Comparison of ENCODE assay signal across 27 cellular contexts in genomic region chrX:94662665-94663064, GRCh38.
DNase-seq lines count a peak whose midpoint lies in the region; ATAC-seq, FAIRE-seq and TF ChIP-seq lines count a peak whose summit lies in the region.
"Had no signal": no experiment of that assay in that cellular context is flagged by ENCODE, and none has a peak within 500 bp of the region (broad histone marks: within the 10 kb centered on the region; RNA-seq: fewer than 3 reads in every experiment).

No MANE protein-coding gene starts in this region.

- TF ChIP-seq POLR2A in NB4 (IDR thresholded peaks at IDR 0.05; ENCODE audit: extremely low read depth, insufficient read length) (no peak), H1 (IDR thresholded peaks at IDR 0.05; ENCODE audit: control extremely low read depth in 1 of 2, low read depth in 2 of 2, low read length in 2 of 2) (no peak)

- H3K23me2 ChIP-seq in H1 (ENCODE audit: low read depth, low read length), result no peaks in the 10 kb centered on the region

- peak; percentile 23 for DNase-seq in DMS 273 (lab: John Stamatoyannopoulos, UW; ENCODE audit: unreplicated experiment)
- no peak for DNase-seq in DMS 273 treated with DMSO at 0.1 percent for 48 hours (lab: John Stamatoyannopoulos, UW)
- peak; percentile 1 for DNase-seq in NB4 (ENCODE audit: low read depth)
- DNase-seq in H1 (ENCODE audit: low read depth in 1 of 2, low spot score in 2 of 2), result no peak
- DNase-seq in pancreas, result no peak
- no peak for DNase-seq in globus pallidus (ENCODE audit: low spot score)
- no peak for DNase-seq in NCI-H1436 treated with DMSO at 0.1 percent for 48 hours (lab: John Stamatoyannopoulos, UW)
- DNase-seq in HuH-7 (ENCODE audit: low spot score), result no peak
- DNase-seq: 8988T; activated CD4-positive, alpha-beta T cell treated with anti-CD3 and anti-CD28 coated beads for 36 hours; activated CD8-positive, alpha-beta memory T cell treated with anti-CD3 and anti-CD28 coated beads, Interleukin-2, amount 50 U/mL, for 48 hours; activated gamma-delta T cell treated with Interleukin-2 at 50 U/mL for 16 hours; amniotic stem cell; BE2C; effector memory CD4-positive, alpha-beta T cell; GF-D8; heart left ventricle; islet precursor cell; mesenchymal stem cell; naive thymus-derived CD8-positive, alpha-beta T cell; NCI-H2029 treated with DMSO at 0.1 percent for 48 hours; NCI-H526; psoas muscle; T1000 had no signal

- H2BK5ac ChIP-seq in H1 (ENCODE audit: low read depth, low read length), result no peak overlapping the region

- H2AK5ac ChIP-seq in H1 (ENCODE audit: low read depth, low read length), result no peak overlapping the region

- H3K9ac ChIP-seq in H1 (replicated peaks in 1 of 4; ENCODE audit: extremely low read depth in 1 of 4, low read depth in 3 of 4, low read length in 3 of 4), result no peak overlapping the region

- H4K20me1 ChIP-seq in H1 (replicated peaks in 1 of 2; ENCODE audit: control insufficient read depth in 1 of 2, insufficient read depth in 2 of 2, low read length in 2 of 2), result no peaks in the 10 kb centered on the region

- H3K23ac ChIP-seq in H1 (ENCODE audit: insufficient read length), result no peak overlapping the region

- no peak overlapping the region for H3K18ac ChIP-seq in H1 (ENCODE audit: extremely low read depth, low read length)

- H3K36me3 ChIP-seq in H1 (ENCODE audit: control insufficient read depth in 2 of 4, insufficient read depth in 4 of 4, low read length in 3 of 4) (peaks cover 0 to 24% (median 4%) of the 10 kb centered on the region in 4 experiments; a peak in 3 of 8 replicates), pancreas (no peaks in the 10 kb centered on the region)
- H3K36me3 ChIP-seq: BE2C, heart left ventricle, suprapubic skin had no signal

- H3K56ac ChIP-seq in H1 (replicated peaks; ENCODE audit: insufficient read length, low read depth, low read length), result no peak overlapping the region

- no peak overlapping the region for H4K8ac ChIP-seq in H1 (ENCODE audit: extremely low read depth, insufficient read depth, low read length)

- H2BK12ac ChIP-seq in H1 (ENCODE audit: low read depth, low read length), result no peak overlapping the region

- TF ChIP-seq CTCF in NB4 (IDR thresholded peaks at IDR 0.05; ENCODE audit: low read depth, low read length) (no peak), H1 (IDR thresholded peaks at IDR 0.05; ENCODE audit: control extremely low read depth in 1 of 3, insufficient read depth in 1 of 3, low read depth in 1 of 3, low read length in 3 of 3) (peak in 1 of 3 experiments; percentile 11; a peak in 1 of 4 replicates), pancreas (IDR thresholded peaks at IDR 0.05) (no peak)

- H3K79me1 ChIP-seq in H1 (ENCODE audit: low read depth, low read length), result no peaks in the 10 kb centered on the region

- no peak overlapping the region for H2BK20ac ChIP-seq in H1 (ENCODE audit: low read length)

- FAIRE-seq in H1 (lab: Jason Lieb, UNC) (no peak), pancreas (lab: Jason Lieb, UNC) (no peak)
- FAIRE-seq: GM12891 had no signal

- H3K4ac ChIP-seq in H1 (replicated peaks; ENCODE audit: insufficient read length, low read depth, low read length), result no peak overlapping the region

- TF ChIP-seq EP300 in H1 (IDR thresholded peaks at IDR 0.05; ENCODE audit: borderline replicate concordance in 1 of 2, low read depth in 2 of 2, low read length in 2 of 2), result no peak

- no peak overlapping the region for H3K14ac ChIP-seq in H1 (ENCODE audit: insufficient read length)

- no peak overlapping the region for H2BK120ac ChIP-seq in H1 (replicated peaks; ENCODE audit: low read depth, low read length)

- no peaks in the 10 kb centered on the region for H3K27me3 ChIP-seq in H1 (replicated peaks in 1 of 4; ENCODE audit: control insufficient read depth in 3 of 4, extremely low read depth in 1 of 4, insufficient read depth in 3 of 4, low read length in 3 of 4)
- peaks cover 0 to 5% (median 0%) of the 10 kb centered on the region in 4 donors for H3K27me3 ChIP-seq in pancreas
- H3K27me3 ChIP-seq: BE2C, heart left ventricle, suprapubic skin had no signal

- no peak overlapping the region for H4K91ac ChIP-seq in H1 (replicated peaks; ENCODE audit: insufficient read length, low read length)

- no peak overlapping the region for H4K5ac ChIP-seq in H1 (ENCODE audit: insufficient read length, low read depth, low read length)

- peak; percentile 19 to 22; a peak in 3 of 4 replicates for TF ChIP-seq RAD21 in H1 (IDR thresholded peaks at IDR 0.05 in 1 of 2, conservative IDR thresholded peaks at IDR 0.05 in 1 of 2; ENCODE audit: low read depth in 2 of 2, low read length in 2 of 2)

- no peak overlapping the region for H2BK15ac ChIP-seq in H1 (ENCODE audit: low read length)

- peaks cover 3 to 4% of the 10 kb centered on the region in 2 experiments; a peak in 2 of 4 replicates for H3K9me3 ChIP-seq in H1 (ENCODE audit: insufficient read depth in 2 of 2, low read depth in 1 of 2, low read length in 1 of 2)
- no peaks in the 10 kb centered on the region for H3K9me3 ChIP-seq in pancreas
- H3K9me3 ChIP-seq: BE2C, psoas muscle, suprapubic skin had no signal

- H3K4me2 ChIP-seq in H1 (ENCODE audit: insufficient read depth in 1 of 2, low read depth in 2 of 2, low read length in 2 of 2), result no peak overlapping the region

- POLR2A ChIA-PET in H1 (lab: Charles Lee; ENCODE audit: partially characterized antibody), result no interaction called here

- H3K4me1 ChIP-seq in H1 (replicated peaks in 1 of 4; ENCODE audit: control insufficient read depth in 3 of 4, insufficient read depth in 4 of 4, low read length in 3 of 4) (no peaks in the 10 kb centered on the region), pancreas (no peaks in the 10 kb centered on the region)
- H3K4me1 ChIP-seq: BE2C, heart left ventricle, psoas muscle, suprapubic skin had no signal

- CTCF ChIA-PET in H1 (lab: Charles Lee; ENCODE audit: partially characterized antibody), result interaction anchor here (0.7 kb wide), 1 partner anchor 791 kb away, joined by 4 read pairs; no protein-coding TSS in a partner anchor

- ATAC-seq in pancreas, result peak in 3 of 4 donors; percentile 54 to 82 (median 59)
- ATAC-seq: activated CD4-positive, alpha-beta T cell treated with anti-CD3 and anti-CD28 coated beads for 36 hours; heart left ventricle; naive thymus-derived CD8-positive, alpha-beta T cell; psoas muscle; SK-N-SH treated with all-trans-retinoic acid at 6 μM for 48 hours had no signal

- intact Hi-C loops in pancreas (cut with DNase I), result no loop called here

- H3K27ac ChIP-seq in H1 (ENCODE audit: low read depth, low read length) (no peak overlapping the region), pancreas (no peak overlapping the region)
- H3K27ac ChIP-seq: heart left ventricle, psoas muscle, suprapubic skin had no signal

- H2AFZ ChIP-seq in H1 (ENCODE audit: low read length), result no peak overlapping the region

- H3K79me2 ChIP-seq in H1 (ENCODE audit: control insufficient read depth in 1 of 2, insufficient read depth in 2 of 2, low read length in 2 of 2), result no peaks in the 10 kb centered on the region

- no peak overlapping the region for H3K4me3 ChIP-seq in NB4 (ENCODE audit: low read depth, low read length)
- H3K4me3 ChIP-seq in H1 (ENCODE audit: extremely low read depth in 1 of 4, insufficient read depth in 2 of 4, low read depth in 3 of 4, low read length in 4 of 4), result no peak overlapping the region
- no peak overlapping the region for H3K4me3 ChIP-seq in pancreas
- H3K4me3 ChIP-seq: heart left ventricle, psoas muscle, suprapubic skin had no signal

TF ChIP-seq in H1, 55 proteins besides CTCF, POLR2A, EP300 and RAD21 (continues in another document):
- no peak for TF ChIP-seq TCF12 (IDR thresholded peaks at IDR 0.05; ENCODE audit: low read depth, low read length)
- no peak for TF ChIP-seq CREB1 (IDR thresholded peaks at IDR 0.05)
- no peak for TF ChIP-seq CBX8 (IDR thresholded peaks at IDR 0.05; ENCODE audit: borderline replicate concordance, low read depth, low read length)
- TF ChIP-seq TBP (IDR thresholded peaks at IDR 0.05; ENCODE audit: low read depth, low read length), result no peak
- TF ChIP-seq USF2 (IDR thresholded peaks at IDR 0.05; ENCODE audit: low read length), result no peak
- TF ChIP-seq YY1 (IDR thresholded peaks at IDR 0.05; ENCODE audit: low read depth, low read length), result no peak
- no peak for TF ChIP-seq NRF1 (IDR thresholded peaks at IDR 0.05; ENCODE audit: low read depth, low read length)
- TF ChIP-seq E2F6 (IDR thresholded peaks at IDR 0.05), result no peak
- no peak for TF ChIP-seq CTBP2 (IDR thresholded peaks at IDR 0.05; ENCODE audit: borderline replicate concordance, insufficient read depth, insufficient read length, low read length)
- TF ChIP-seq ATF2 (IDR thresholded peaks at IDR 0.05; ENCODE audit: low read length), result no peak
- TF ChIP-seq HDAC2 (IDR thresholded peaks at IDR 0.05; ENCODE audit: borderline replicate concordance in 1 of 2, low read depth in 2 of 2, low read length in 2 of 2), result no peak
- no peak for TF ChIP-seq JUND (IDR thresholded peaks at IDR 0.05; ENCODE audit: low read length)
- TF ChIP-seq SIX5 (IDR thresholded peaks at IDR 0.05; ENCODE audit: low read depth, low read length), result no peak

Comparison
In these comparisons a context has a peak if more than half of its experiments do, and no peak if none do; other contexts are left out.
1. DNase-seq: peak in DMS 273 (single experiment) and NB4 (single experiment); none in DMS 273 treated with DMSO at 0.1 percent for 48 hours (single experiment), H1 (0 of 2), pancreas (0 of 6), globus pallidus (single experiment), NCI-H1436 treated with DMSO at 0.1 percent for 48 hours (single experiment) and HuH-7 (single experiment).